8 cellular contexts compared by ENCODE assay signal in the genomic region with DNA sequence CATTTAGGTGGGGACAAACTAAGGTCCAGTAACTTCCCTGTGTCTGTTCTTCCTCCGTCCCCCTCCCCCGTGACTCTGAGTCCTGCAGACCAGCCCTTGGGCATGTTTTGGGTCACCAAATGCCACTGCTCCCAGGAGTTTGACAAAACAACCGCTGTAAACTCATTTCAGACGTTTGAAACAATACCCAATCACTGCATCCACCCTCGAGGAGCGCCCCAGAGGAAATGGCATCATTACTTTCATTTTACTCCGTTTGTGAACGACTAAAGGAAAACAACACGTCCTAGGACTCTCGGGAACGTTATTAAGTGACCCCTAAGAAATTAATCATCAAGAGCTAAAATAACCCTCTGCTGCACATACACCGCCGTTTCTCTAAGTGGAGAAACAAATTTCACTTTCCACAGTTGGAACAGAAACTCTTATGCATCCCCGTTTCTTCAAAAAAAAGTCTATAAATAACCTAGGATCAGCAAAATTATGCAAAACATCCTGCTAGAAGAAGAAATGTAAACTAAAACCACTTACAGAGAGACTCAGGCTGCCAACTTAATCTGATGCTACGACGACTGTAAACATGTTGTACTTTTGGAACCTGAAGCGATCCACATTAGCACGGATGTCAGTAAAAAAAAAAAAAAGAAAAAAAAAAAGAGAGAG.
A peak's percentile ranks its signal among the peaks of the same experiment; 100 is the strongest.
DNase-seq lines count a peak whose midpoint lies in the region; ATAC-seq and TF ChIP-seq lines count a peak whose summit lies in the region.

No MANE protein-coding gene starts in this region.

- peaks cover 3% of the 10 kb centered on the region for H3K27me3 Mint-ChIP-seq in neural crest cell (ENCODE audit: low read depth)

- no peak for TF ChIP-seq POLR2A in lower leg skin (IDR thresholded peaks at IDR 0.05)

- DNase-seq in DND-41 (peak; percentile 61), epithelial cell of proximal tubule (ENCODE audit: low read depth) (no peak), neural crest cell (ENCODE audit: low read depth, low spot score) (no peak), lower leg skin (ENCODE audit: low spot score in 2 of 2) (no peak), NCI-H510A treated with DMSO at 0.1 percent for 48 hours (lab: John Stamatoyannopoulos, UW) (no peak), globus pallidus (ENCODE audit: low spot score) (no peak)

- H3K27me3 ChIP-seq in DND-41 (ENCODE audit: insufficient read depth, low read length, poor library complexity) = no peaks in the 10 kb centered on the region

- ATAC-seq in DND-41 (ENCODE audit: insufficient read depth, low read depth) = peak; percentile 71
- peak; percentile 19 for ATAC-seq in HG02678 (IDR thresholded peaks at IDR 0.05; ENCODE audit: unreplicated experiment)
- ATAC-seq in activated CD4-positive, CD25-positive, alpha-beta regulatory T cell treated with anti-CD3 and anti-CD28 coated beads, Interleukin-2, amount 50 U/mL, for 24 hours = peak; percentile 67 to 73

- no peaks in the 10 kb centered on the region for H4K20me1 ChIP-seq in DND-41 (ENCODE audit: insufficient read depth, low read length)

- H3K4me1 ChIP-seq in DND-41 (ENCODE audit: insufficient read depth, low read length) = peaks cover 24% of the 10 kb centered on the region

- peak overlapping the region; percentile 67 for H2AFZ ChIP-seq in DND-41 (ENCODE audit: low read depth, low read length)

- intact Hi-C loops in lower leg skin (cut with DNase I; ENCODE audit: low total_unique reads) = no loop called here

- H3K36me3 ChIP-seq in DND-41 (ENCODE audit: insufficient read depth, low read length) = no peaks in the 10 kb centered on the region

- peaks cover 9% of the 10 kb centered on the region for H3K79me2 ChIP-seq in DND-41 (ENCODE audit: insufficient read depth, low read length)

- H3K9me3 ChIP-seq in DND-41 (ENCODE audit: insufficient read depth, low read length, severe bottlenecking) = no peaks in the 10 kb centered on the region

- H3K4me1 Mint-ChIP-seq in neural crest cell = peaks cover 40% of the 10 kb centered on the region

- TF ChIP-seq CTCF in DND-41 (IDR thresholded peaks at IDR 0.05; ENCODE audit: borderline replicate concordance, extremely low read depth, low read length, poor library complexity, severe bottlenecking) (no peak), epithelial cell of proximal tubule (conservative IDR thresholded peaks at IDR 0.05; ENCODE audit: low read depth, low read length) (no peak), neural crest cell (conservative IDR thresholded peaks at IDR 0.05) (no peak), lower leg skin (IDR thresholded peaks at IDR 0.05) (no peak)

- peaks cover 2% of the 10 kb centered on the region for H3K9me3 Mint-ChIP-seq in neural crest cell

- H3K27ac ChIP-seq in DND-41 (ENCODE audit: low read length) = peak overlapping the region; percentile 84

- peak overlapping the region; percentile 67 for H3K4me2 ChIP-seq in DND-41 (ENCODE audit: insufficient read depth, low read length)

- peak overlapping the region; percentile 51 to 60 for H3K4me3 ChIP-seq in DND-41 (ENCODE audit: low read depth in 1 of 2, low read length in 2 of 2)
- peak overlapping the region; percentile 47 for H3K4me3 ChIP-seq in epithelial cell of proximal tubule (ENCODE audit: low read depth, low read length)
- no peak overlapping the region for H3K4me3 ChIP-seq in lower leg skin (ENCODE audit: low read depth, poor library complexity, severe bottlenecking)

- H3K27ac Mint-ChIP-seq in neural crest cell (ENCODE audit: unreplicated experiment) = peak overlapping the region; percentile 51

- peak overlapping the region; percentile 52 for H3K4me3 Mint-ChIP-seq in neural crest cell

- whole genome bisulfite sequencing in lower leg skin, 2 donors = 12 to 15% methylated on average over 18 of the region's 18 CpGs

- H3K36me3 Mint-ChIP-seq in neural crest cell (ENCODE audit: low read depth) = peaks cover 8% of the 10 kb centered on the region

- peak overlapping the region; percentile 73 for H3K9ac ChIP-seq in DND-41 (ENCODE audit: low read depth, low read length)

Comparison
In these comparisons a context has a peak if more than half of its experiments do, and no peak if none do; other contexts are left out.
1. ATAC-seq: peak in every context shown above with its lines; median percentile 71 in DND-41; 70 in activated CD4-positive, CD25-positive, alpha-beta regulatory T cell treated with anti-CD3 and anti-CD28 coated beads, Interleukin-2, amount 50 U/mL, for 24 hours; 19 in HG02678.